ENCODE assay signal across 8 cellular contexts in genomic region chr17:1347681-1348318, GRCh38. TPM values are rescaled to one million over a fixed set of nuclear protein-coding genes. Genes with fewer than 3 reads are reported as not detected.
DNase-seq lines count a peak whose midpoint lies in the region; ATAC-seq and TF ChIP-seq lines count a peak whose summit lies in the region.

No MANE protein-coding gene starts in this region.

- no peak overlapping the region for H3K4me2 ChIP-seq in OCI-LY7 (ENCODE audit: low read length)

- POLR2A ChIA-PET in Caco-2 (lab: Charles Lee) (no interaction called here), OCI-LY7 (lab: Charles Lee) (no interaction called here)

- BruUV-seq in Caco-2 (replicated peaks; lab: Mats Ljungman, UMichigan) = no TSS peak
- BruUV-seq in OCI-LY7 (replicated peaks; lab: Mats Ljungman, UMichigan) = no TSS peak

- no peak overlapping the region for H2AFZ ChIP-seq in OCI-LY7 (ENCODE audit: low read length)

- H3K4me3 Mint-ChIP-seq in Caco-2 (ENCODE audit: unreplicated experiment) = peak overlapping the region; percentile 2
- H3K4me3 Mint-ChIP-seq in activated naive CD4-positive, alpha-beta T cell treated with anti-CD3 and anti-CD28 coated beads, Interleukin-2, amount 50 U/mL, for 24 hours = peak overlapping the region; percentile 80

- H3K27ac ChIP-seq in left ventricle myocardium inferior (replicated peaks) (peak overlapping the region; percentile 81), OCI-LY7 (ENCODE audit: low read depth, low read length, poor library complexity, severe bottlenecking) (no peak overlapping the region)

- H3K4me1 ChIP-seq in Caco-2 (peaks cover 8% of the 10 kb centered on the region), left ventricle myocardium inferior (peaks cover 57% of the 10 kb centered on the region), OCI-LY7 (ENCODE audit: insufficient read depth, low read length, poor library complexity, severe bottlenecking) (no peaks in the 10 kb centered on the region)

- DNase-seq in Caco-2 (no peak), left ventricle myocardium inferior (no peak), pulmonary artery endothelial cell (ENCODE audit: low read depth, low spot score) (peak; percentile 33), OCI-LY7 (ENCODE audit: low spot score) (no peak)
- DNase-seq in stimulated activated CD4-positive, alpha-beta T cell treated with anti-CD3 and anti-CD28 coated beads, Interleukin-4, amount 100 ng/mL, for 1 hour = no peak

- TF ChIP-seq CTCF in Caco-2 (IDR thresholded peaks at IDR 0.05; ENCODE audit: insufficient read depth in 1 of 2, low read depth in 1 of 2, low read length in 1 of 2, severe bottlenecking in 1 of 2, unreplicated experiment in 1 of 2) (no peak), left ventricle myocardium inferior (IDR thresholded peaks at IDR 0.05; ENCODE audit: borderline replicate concordance) (no peak), OCI-LY7 (conservative IDR thresholded peaks at IDR 0.05; ENCODE audit: low read length) (no peak)

- peaks cover 100% of the 10 kb centered on the region for H3K36me3 Mint-ChIP-seq in Caco-2 (ENCODE audit: insufficient read depth, unreplicated experiment)
- H3K36me3 Mint-ChIP-seq in activated naive CD4-positive, alpha-beta T cell treated with anti-CD3 and anti-CD28 coated beads, Interleukin-2, amount 50 U/mL, for 24 hours = peaks cover 23% of the 10 kb centered on the region

- no peaks in the 10 kb centered on the region for H3K9me3 Mint-ChIP-seq in Caco-2 (ENCODE audit: unreplicated experiment)
- H3K9me3 Mint-ChIP-seq in activated naive CD4-positive, alpha-beta T cell treated with anti-CD3 and anti-CD28 coated beads, Interleukin-2, amount 50 U/mL, for 24 hours = no peaks in the 10 kb centered on the region

- no peaks in the 10 kb centered on the region for H3K27me3 ChIP-seq in Caco-2 (replicated peaks; ENCODE audit: control insufficient read depth, insufficient read depth, low read length)
- no peaks in the 10 kb centered on the region for H3K27me3 ChIP-seq in left ventricle myocardium inferior (ENCODE audit: low read depth)

- ATAC-seq in HG02571 (IDR thresholded peaks at IDR 0.05; ENCODE audit: unreplicated experiment) (no peak), HG03097 (IDR thresholded peaks at IDR 0.05; ENCODE audit: low FRiP score, unreplicated experiment) (no peak)

- CTCF ChIA-PET in Caco-2 (lab: Charles Lee) = interaction anchor here (0.8 kb wide), 1 partner anchor 17 kb away, joined by 3 read pairs; no protein-coding TSS in a partner anchor
- CTCF ChIA-PET in OCI-LY7 (lab: Charles Lee; ENCODE audit: unreplicated experiment) = no interaction called here

- H3K9me3 ChIP-seq in Caco-2 (no peaks in the 10 kb centered on the region), left ventricle myocardium inferior (replicated peaks) (no peaks in the 10 kb centered on the region), OCI-LY7 (ENCODE audit: low read length) (no peaks in the 10 kb centered on the region)

- H3K9me2 ChIP-seq in OCI-LY7 (ENCODE audit: insufficient read depth, low read length) = no peaks in the 10 kb centered on the region

- 0 out of 2 replicates have a peak, but pooled peaks cover 9% of the 10 kb centered on the region for H4K20me1 ChIP-seq in OCI-LY7 (ENCODE audit: insufficient read depth, low read length)

- H3K27ac Mint-ChIP-seq in Caco-2 (ENCODE audit: unreplicated experiment) = peak overlapping the region; percentile 29
- H3K27ac Mint-ChIP-seq in activated naive CD4-positive, alpha-beta T cell treated with anti-CD3 and anti-CD28 coated beads, Interleukin-2, amount 50 U/mL, for 24 hours = peak overlapping the region; percentile 81

- H3K4me1 Mint-ChIP-seq in Caco-2 (ENCODE audit: low read depth, unreplicated experiment) = peaks cover 12% of the 10 kb centered on the region
- H3K4me1 Mint-ChIP-seq in activated naive CD4-positive, alpha-beta T cell treated with anti-CD3 and anti-CD28 coated beads, Interleukin-2, amount 50 U/mL, for 24 hours = peaks cover 41% of the 10 kb centered on the region

- no peaks in the 10 kb centered on the region for H3K27me3 Mint-ChIP-seq in Caco-2 (ENCODE audit: insufficient read depth, unreplicated experiment)
- H3K27me3 Mint-ChIP-seq in activated naive CD4-positive, alpha-beta T cell treated with anti-CD3 and anti-CD28 coated beads, Interleukin-2, amount 50 U/mL, for 24 hours = no peaks in the 10 kb centered on the region

- intact Hi-C loops in Caco-2 (cut with micrococcal nuclease; ENCODE audit: unreplicated experiment) (no loop called here), left ventricle myocardium inferior (cut with micrococcal nuclease) (no loop called here), OCI-LY7 (cut with micrococcal nuclease; ENCODE audit: unreplicated experiment) (no loop called here)

- H3K36me3 ChIP-seq in Caco-2 (ENCODE audit: control insufficient read depth, insufficient read depth, low read length) (peaks cover 11% of the 10 kb centered on the region), left ventricle myocardium inferior (peaks cover 74% of the 10 kb centered on the region), OCI-LY7 (ENCODE audit: insufficient read depth, low read length) (peaks cover 92% of the 10 kb centered on the region)

- H3K79me2 ChIP-seq in OCI-LY7 (ENCODE audit: insufficient read depth, low read depth, low read length) = peaks cover 42% of the 10 kb centered on the region; the same call in 1 of the 2 replicates

- H3K4me3 ChIP-seq in Caco-2 (ENCODE audit: low read depth, low read length) (no peak overlapping the region), left ventricle myocardium inferior (peak overlapping the region; percentile 47), OCI-LY7 (ENCODE audit: low read depth, low read length, poor library complexity, severe bottlenecking) (no peak overlapping the region)

RNA-seq across cellular contexts. Expression of gene YWHAE, which starts 52.2 kb away (rescaled TPM):
- total RNA-seq in Caco-2 (2022) (915 and 956 TPM in 2 replicates), left ventricle myocardium inferior (569 TPM), pulmonary artery endothelial cell (487 and 687 TPM in 2 replicates), OCI-LY7 (2022) (646 and 654 TPM in 2 replicates)
- 267 and 467 TPM in 2 replicates for total RNA-seq in OCI-LY7 (2014; rRNA removed; shearing (Covaris generic))
